18 cellular contexts compared by ENCODE assay signal in genomic region chr9:95096381-95096780, GRCh38.
A peak's percentile ranks its signal among the peaks of the same experiment; 100 is the strongest.
DNase-seq lines count a peak whose midpoint lies in the region; ATAC-seq, FAIRE-seq and TF ChIP-seq lines count a peak whose summit lies in the region.
"Had no signal": no experiment of that assay in that cellular context is flagged by ENCODE, and none has a peak within 500 bp of the region (broad histone marks: within the 10 kb centered on the region; RNA-seq: fewer than 3 reads in every experiment).

No MANE protein-coding gene starts in this region.

- intact Hi-C loops in Right ventricle myocardium superior (cut with DNase I) (no loop called here), Right ventricle myocardium inferior (cut with DNase I) (no loop called here), upper lobe of right lung (cut with DNase I) (no loop called here)

- H3K4ac ChIP-seq in mesenchymal stem cell (ENCODE audit: low read depth in 1 of 2, low read length in 2 of 2), result no peak overlapping the region

- H3K27me3 ChIP-seq in bronchial epithelial cell (ENCODE audit: control insufficient read depth, insufficient read depth, low read length) (no peaks in the 10 kb centered on the region), mesenchymal stem cell (ENCODE audit: control insufficient read depth in 1 of 2, insufficient read depth in 1 of 2, low read length in 2 of 2) (no peaks in the 10 kb centered on the region), upper lobe of right lung (no peaks in the 10 kb centered on the region)
- H3K27me3 ChIP-seq: ovary, spleen had no signal

- no peak for ATAC-seq in Right ventricle myocardium superior (ENCODE audit: poor library complexity)
- ATAC-seq in Right ventricle myocardium inferior, result no peak
- ATAC-seq in upper lobe of right lung, result no peak
- ATAC-seq in HG02623 (IDR thresholded peaks at IDR 0.05; ENCODE audit: unreplicated experiment), result no peak
- ATAC-seq: mucosa of descending colon had no signal

- no peak overlapping the region for H4K8ac ChIP-seq in mesenchymal stem cell (ENCODE audit: low read length)

- H3K4me2 ChIP-seq in mesenchymal stem cell (ENCODE audit: low read length, poor library complexity, severe bottlenecking), result no peak overlapping the region

- no peak overlapping the region for H2BK12ac ChIP-seq in mesenchymal stem cell (ENCODE audit: low read length in 2 of 2)

- H2BK120ac ChIP-seq in mesenchymal stem cell (ENCODE audit: low read depth, low read length), result no peak overlapping the region

- WGBS in mesenchymal stem cell, result 99% methylated on average over 12 of the region's 12 CpGs

- peaks cover 32% of the 10 kb centered on the region for H3K79me1 ChIP-seq in mesenchymal stem cell (replicated peaks; ENCODE audit: low read length, poor library complexity, severe bottlenecking)

- CTCF ChIA-PET in HEK293T (lab: Yijun Ruan, JAX), result no interaction called here

- TF ChIP-seq CTCF in bronchial epithelial cell (IDR thresholded peaks at IDR 0.05; ENCODE audit: insufficient read depth, low read length, severe bottlenecking) (peak; percentile 14), upper lobe of right lung (IDR thresholded peaks at IDR 0.05) (no peak)

- H3K23ac ChIP-seq in mesenchymal stem cell (ENCODE audit: low read length in 2 of 2), result no peak overlapping the region

- no peak overlapping the region for H4K91ac ChIP-seq in mesenchymal stem cell (ENCODE audit: low read length)

- no peak overlapping the region for H3K9ac ChIP-seq in mesenchymal stem cell (ENCODE audit: low read length)

- no peak overlapping the region for H3K14ac ChIP-seq in mesenchymal stem cell (ENCODE audit: low read length in 2 of 2)

- H2AFZ ChIP-seq in mesenchymal stem cell (ENCODE audit: low read depth, low read length), result no peak overlapping the region

- no peak overlapping the region for H2BK15ac ChIP-seq in mesenchymal stem cell (ENCODE audit: low read depth, poor library complexity, severe bottlenecking)

- H3K4me1 ChIP-seq in mesenchymal stem cell (ENCODE audit: control insufficient read depth, insufficient read depth, low read depth, low read length) (peaks cover 53% of the 10 kb centered on the region), upper lobe of right lung (peaks cover 38% of the 10 kb centered on the region)

- POLR2A ChIA-PET in HEK293T (lab: Yijun Ruan, JAX), result no interaction called here

- H3K36me3 ChIP-seq in bronchial epithelial cell (ENCODE audit: control insufficient read depth, insufficient read depth, low read length) (peaks cover 16% of the 10 kb centered on the region), mesenchymal stem cell (ENCODE audit: control insufficient read depth in 1 of 2, insufficient read depth in 2 of 2, low read depth in 1 of 2, low read length in 2 of 2) (peaks cover 0 to 32% of the 10 kb centered on the region in 2 experiments), upper lobe of right lung (peaks cover 8% of the 10 kb centered on the region)
- H3K36me3 ChIP-seq: ovary had no signal

- H2AK5ac ChIP-seq in mesenchymal stem cell (ENCODE audit: low read length, severe bottlenecking), result peak overlapping the region; percentile 38

- no peak for FAIRE-seq in bronchial epithelial cell (lab: Jason Lieb, UNC)
- FAIRE-seq: G401.6, GM19239, keratinocyte had no signal

- H3K9me3 ChIP-seq in mesenchymal stem cell (ENCODE audit: control insufficient read depth, low read length), result no peaks in the 10 kb centered on the region
- no peaks in the 10 kb centered on the region for H3K9me3 ChIP-seq in upper lobe of right lung
- H3K9me3 ChIP-seq: mucosa of descending colon, ovary, spleen had no signal

- H2BK5ac ChIP-seq in mesenchymal stem cell (ENCODE audit: low read depth, low read length, poor library complexity, severe bottlenecking), result no peak overlapping the region

- H3K27ac ChIP-seq in mesenchymal stem cell (ENCODE audit: low read length, poor library complexity, severe bottlenecking) (no peak overlapping the region), upper lobe of right lung (peak overlapping the region; percentile 36), caudate nucleus (ENCODE audit: low read depth, low read length) (no peak overlapping the region)
- H3K27ac ChIP-seq: epithelial cell of prostate, ovary had no signal

- DNase-seq in Right ventricle myocardium superior, result peak; percentile 24
- DNase-seq in Right ventricle myocardium inferior (ENCODE audit: missing footprints), result no peak
- DNase-seq in bronchial epithelial cell (ENCODE audit: low read depth), result no peak
- no peak for DNase-seq in mesenchymal stem cell
- no peak for DNase-seq in upper lobe of right lung
- no peak for DNase-seq in HEK293T (ENCODE audit: extremely low spot score)
- no peak for DNase-seq in caudate nucleus (lab: John Stamatoyannopoulos, UW)
- DNase-seq: ACHN; activated CD4-positive, alpha-beta T cell treated with anti-CD3 and anti-CD28 coated beads for 48 hours; mucosa of descending colon; ovary; spleen; stimulated activated naive CD4-positive, alpha-beta T cell had no signal

- peak overlapping the region in 1 of 2 experiments; percentile 6 for H3K18ac ChIP-seq in mesenchymal stem cell (ENCODE audit: low read depth in 1 of 2, low read length in 2 of 2)

- H3K4me3 ChIP-seq in bronchial epithelial cell (ENCODE audit: low read depth, low read length) (no peak overlapping the region), mesenchymal stem cell (ENCODE audit: insufficient read depth in 1 of 2, low read depth in 1 of 2, low read length in 2 of 2) (no peak overlapping the region), upper lobe of right lung (no peak overlapping the region)
- H3K4me3 ChIP-seq: mucosa of descending colon, ovary, spleen had no signal

TF ChIP-seq in HEK293T, 16 proteins besides CTCF, POLR2A, EP300 and RAD21:
- TF ChIP-seq FOXK2 (IDR thresholded peaks at IDR 0.05) (no peak), TARDBP (IDR thresholded peaks at IDR 0.05) (no peak), ELF4 (IDR thresholded peaks at IDR 0.05) (no peak), BHLHE40 (IDR thresholded peaks at IDR 0.05; ENCODE audit: borderline replicate concordance) (no peak), NFRKB (IDR thresholded peaks at IDR 0.05) (no peak), FOXM1 (IDR thresholded peaks at IDR 0.05; ENCODE audit: borderline replicate concordance) (no peak), FOXA1 (IDR thresholded peaks at IDR 0.05) (no peak), L3MBTL2 (conservative IDR thresholded peaks at IDR 0.05) (no peak)
